Comparison of ENCODE assay signal across 23 cellular contexts in the genomic region with DNA sequence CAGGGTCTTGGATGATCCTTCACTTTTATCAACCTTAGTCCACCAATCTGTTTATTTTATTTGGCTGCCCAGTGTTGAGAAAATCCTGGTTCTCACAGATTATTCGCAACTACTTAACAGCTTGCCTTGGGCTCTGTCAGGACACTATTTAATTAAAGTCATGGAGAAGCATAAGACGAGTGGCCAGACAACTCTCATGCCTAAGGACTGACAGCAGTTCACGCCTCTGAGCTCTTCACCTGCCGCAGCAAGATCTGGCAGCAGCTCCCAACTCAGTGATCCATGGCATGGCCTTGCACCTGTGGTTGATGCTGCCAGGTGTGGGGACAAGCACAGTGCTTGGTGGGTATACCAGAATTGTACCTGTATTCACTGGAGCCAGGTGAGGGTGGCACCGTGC.
"Had no signal": no experiment of that assay in that cellular context is flagged by ENCODE, and none has a peak within 500 bp of the region (broad histone marks: within the 10 kb centered on the region; RNA-seq: fewer than 3 reads in every experiment).

No MANE protein-coding gene starts in this region.

- H3K27me3 ChIP-seq: pancreas, right lobe of liver, transverse colon, upper lobe of right lung, vagina had no signal

- H3K4me3 Mint-ChIP-seq: effector memory CD8-positive, alpha-beta T cell; immature natural killer cell; naive thymus-derived CD8-positive, alpha-beta T cell; nephron progenitor cell; stimulated activated naive B cell treated with anti-CD40 and anti-IgM and Interleukin-4, amounts not matched to agents 10 μg/mL and 1 μg/mL and 100 μg/mL, for 72 hours; stimulated activated naive CD8-positive, alpha-beta T cell treated with anti-CD3 and anti-CD28 coated beads, Interleukin-15, Interleukin-2, amounts not matched to agents 100 ng/mL and 50 ng/mL, for 24 hours had no signal

- ATAC-seq: effector memory CD8-positive, alpha-beta T cell; left colon; left ventricle myocardium superior; lower lobe of right lung; naive thymus-derived CD8-positive, alpha-beta T cell; pancreas; right lobe of liver; stimulated activated naive B cell treated with anti-CD40 and anti-IgM and Interleukin-4, amounts not matched to agents 10 μg/mL and 1 μg/mL and 100 μg/mL, for 72 hours; upper lobe of right lung had no signal

- H3K27me3 Mint-ChIP-seq: effector memory CD8-positive, alpha-beta T cell; naive thymus-derived CD8-positive, alpha-beta T cell; stimulated activated naive B cell treated with anti-CD40 and anti-IgM and Interleukin-4, amounts not matched to agents 10 μg/mL and 1 μg/mL and 100 μg/mL, for 72 hours; stimulated activated naive CD8-positive, alpha-beta T cell treated with anti-CD3 and anti-CD28 coated beads, Interleukin-15, Interleukin-2, amounts not matched to agents 100 ng/mL and 50 ng/mL, for 24 hours had no signal

- H3K4me1 ChIP-seq: lower lobe of right lung, pancreas, right lobe of liver, transverse colon, upper lobe of right lung, vagina had no signal

- DNase-seq: cortex of kidney; effector memory CD8-positive, alpha-beta T cell; hypothalamus; immature natural killer cell; islet precursor cell; kidney glomerular epithelial cell; left colon; left ventricle myocardium superior; lower lobe of right lung; naive thymus-derived CD8-positive, alpha-beta T cell; nephron progenitor cell; occipital lobe; small intestine; stimulated activated CD4-positive, alpha-beta T cell treated with anti-CD3 and anti-CD28 coated beads, Interleukin-15, amount 100 ng/mL, for 24 hours; stimulated activated CD4-positive, alpha-beta T cell treated with anti-CD3 and anti-CD28 coated beads, Interleukin-2, amount 100 ng/mL, for 48 hours; stimulated activated naive B cell treated with anti-CD40 and anti-IgM and Interleukin-4, amounts not matched to agents 10 μg/mL and 1 μg/mL and 100 μg/mL, for 72 hours; transverse colon; upper lobe of right lung had no signal

- H3K4me3 ChIP-seq: lower lobe of right lung, pancreas, right lobe of liver, thoracic aorta, transverse colon, upper lobe of right lung, vagina had no signal

- H3K27ac ChIP-seq: lower lobe of right lung, pancreas, right lobe of liver, thoracic aorta, transverse colon, upper lobe of right lung, vagina had no signal

- H3K9me3 ChIP-seq: lower lobe of right lung, pancreas, right lobe of liver, thoracic aorta, transverse colon, upper lobe of right lung, vagina had no signal

- H3K9me3 Mint-ChIP-seq: effector memory CD8-positive, alpha-beta T cell; immature natural killer cell; naive thymus-derived CD8-positive, alpha-beta T cell; nephron progenitor cell; stimulated activated naive B cell treated with anti-CD40 and anti-IgM and Interleukin-4, amounts not matched to agents 10 μg/mL and 1 μg/mL and 100 μg/mL, for 72 hours; stimulated activated naive CD8-positive, alpha-beta T cell treated with anti-CD3 and anti-CD28 coated beads, Interleukin-15, Interleukin-2, amounts not matched to agents 100 ng/mL and 50 ng/mL, for 24 hours had no signal

- H3K4me1 Mint-ChIP-seq: nephron progenitor cell had no signal

- H3K27ac Mint-ChIP-seq: stimulated activated naive B cell treated with anti-CD40 and anti-IgM and Interleukin-4, amounts not matched to agents 10 μg/mL and 1 μg/mL and 100 μg/mL, for 72 hours; stimulated activated naive CD8-positive, alpha-beta T cell treated with anti-CD3 and anti-CD28 coated beads, Interleukin-15, Interleukin-2, amounts not matched to agents 100 ng/mL and 50 ng/mL, for 24 hours had no signal
